ENCODE assay signal across 19 cellular contexts in genomic region chr2:143694335-143694734, GRCh38.
"Had no signal": no experiment of that assay in that cellular context is flagged by ENCODE, and none has a peak within 500 bp of the region (broad histone marks: within the 10 kb centered on the region; RNA-seq: fewer than 3 reads in every experiment).

No MANE protein-coding gene starts in this region.

- ATAC-seq: activated CD4-positive, alpha-beta T cell treated with anti-CD3 and anti-CD28 coated beads for 36 hours; gastrocnemius medialis; heart right ventricle; left colon; lower lobe of right lung; stimulated activated memory B cell treated with anti-CD40 and anti-IgM and Interleukin-4, amounts not matched to agents 10 μg/mL and 1 μg/mL and 100 μg/mL, for 72 hours; T-cell had no signal

- H3K27ac ChIP-seq: gastrocnemius medialis, heart right ventricle, lower lobe of right lung, uterus had no signal

- DNase-seq: activated CD4-positive, alpha-beta T cell treated with anti-CD3 and anti-CD28 coated beads for 36 hours; activated naive CD4-positive, alpha-beta T cell; activated naive CD8-positive, alpha-beta T cell treated with anti-CD3 and anti-CD28 coated beads, Interleukin-2, amount 10 ng/mL, durations not matched to agents 7 days and 5 days; anterior cingulate cortex; effector memory CD4-positive, alpha-beta T cell; gastrocnemius medialis; heart right ventricle; left colon; lower lobe of right lung; midbrain; posterior cingulate gyrus; retina; substantia nigra; T-cell; T1000; uterus had no signal

- FAIRE-seq: islet of Langerhans had no signal

- H3K36me3 ChIP-seq: gastrocnemius medialis, heart right ventricle, lower lobe of right lung, tibial nerve, uterus had no signal

- H3K4me1 ChIP-seq: gastrocnemius medialis, lower lobe of right lung, tibial nerve, uterus had no signal

- H3K27me3 ChIP-seq: gastrocnemius medialis, heart right ventricle, tibial nerve, uterus had no signal

- H3K4me3 ChIP-seq: gastrocnemius medialis, heart right ventricle, lower lobe of right lung, tibial nerve, uterus had no signal

- H3K9me3 ChIP-seq: gastrocnemius medialis, heart right ventricle, lower lobe of right lung, tibial nerve, uterus had no signal
